1 cellular context compared by ENCODE assay signal in genomic region chr9:136518623-136519022, GRCh38.
TF ChIP-seq lines count a peak whose summit lies in the region.

No MANE protein-coding gene starts in this region.

TF ChIP-seq in IMR-90, 13 proteins besides CTCF, POLR2A, EP300 and RAD21 (continued from another document):
- TF ChIP-seq USF2 (IDR thresholded peaks at IDR 0.05; ENCODE audit: low read depth, low read length) = no peak
- no peak for TF ChIP-seq NFE2L2 (IDR thresholded peaks at IDR 0.05; ENCODE audit: low read depth, low read length)
- no peak for TF ChIP-seq CEBPB (IDR thresholded peaks at IDR 0.05; ENCODE audit: low read depth, low read length)
- TF ChIP-seq MAFK (IDR thresholded peaks at IDR 0.05; ENCODE audit: low read depth, low read length) = no peak
- TF ChIP-seq SMC3 (IDR thresholded peaks at IDR 0.05; ENCODE audit: low read depth, low read length) = no peak
- TF ChIP-seq MXI1 (IDR thresholded peaks at IDR 0.05; ENCODE audit: borderline replicate concordance, low read depth, low read length) = no peak
- no peak for TF ChIP-seq BHLHE40 (IDR thresholded peaks at IDR 0.05; ENCODE audit: low read depth, low read length)
